13 cellular contexts compared by ENCODE assay signal in genomic region chr1:1223891-1224290, GRCh38. TPM values are rescaled to one million over a fixed set of nuclear protein-coding genes. Genes with fewer than 3 reads are reported as not detected.
DNase-seq lines count a peak whose midpoint lies in the region; ATAC-seq and TF ChIP-seq lines count a peak whose summit lies in the region.
"Had no signal": no experiment of that assay in that cellular context is flagged by ENCODE, and none has a peak within 500 bp of the region (broad histone marks: within the 10 kb centered on the region; RNA-seq: fewer than 3 reads in every experiment).

No MANE protein-coding gene starts in this region.

- peak overlapping the region; percentile 40 for H3K4me3 Mint-ChIP-seq in natural killer cell
- H3K4me3 Mint-ChIP-seq in natural killer cell treated with Interleukin-12 subunit alpha and Interleukin-12 subunit beta and Interleukin-15 and Interleukin-18, amount 100 ng/mL, for 72 hours = no peak overlapping the region
- H3K4me3 Mint-ChIP-seq: CD14-positive monocyte; CD8-positive, alpha-beta T cell had no signal

- intact Hi-C loops in natural killer cell (cut with micrococcal nuclease) = loop anchor here (2.0 kb wide), 1 partner anchor 15 kb away; no protein-coding TSS in a partner anchor

- no peak for TF ChIP-seq CTCF in natural killer cell (IDR thresholded peaks at IDR 0.05)

- H3K9me3 Mint-ChIP-seq in natural killer cell = no peaks in the 10 kb centered on the region
- no peaks in the 10 kb centered on the region for H3K9me3 Mint-ChIP-seq in natural killer cell treated with Interleukin-12 subunit alpha and Interleukin-12 subunit beta and Interleukin-15 and Interleukin-18, amount 100 ng/mL, for 72 hours
- H3K9me3 Mint-ChIP-seq: CD8-positive, alpha-beta T cell; H9 had no signal

- H3K36me3 Mint-ChIP-seq in natural killer cell = no peaks in the 10 kb centered on the region
- H3K36me3 Mint-ChIP-seq in natural killer cell treated with Interleukin-12 subunit alpha and Interleukin-12 subunit beta and Interleukin-15 and Interleukin-18, amount 100 ng/mL, for 72 hours = peaks cover 17% of the 10 kb centered on the region

- H3K27me3 Mint-ChIP-seq in natural killer cell (ENCODE audit: low read depth in 2 of 2) = no peaks in the 10 kb centered on the region
- no peaks in the 10 kb centered on the region for H3K27me3 Mint-ChIP-seq in natural killer cell treated with Interleukin-12 subunit alpha and Interleukin-12 subunit beta and Interleukin-15 and Interleukin-18, amount 100 ng/mL, for 72 hours

- H3K27ac Mint-ChIP-seq in natural killer cell = peak overlapping the region; percentile 6 to 46
- no peak overlapping the region for H3K27ac Mint-ChIP-seq in natural killer cell treated with Interleukin-12 subunit alpha and Interleukin-12 subunit beta and Interleukin-15 and Interleukin-18, amount 100 ng/mL, for 72 hours
- H3K27ac Mint-ChIP-seq: CD14-positive monocyte; CD8-positive, alpha-beta T cell; H9 had no signal

- ATAC-seq in natural killer cell (no peak), GM21529 (IDR thresholded peaks at IDR 0.05; ENCODE audit: unreplicated experiment) (no peak)
- ATAC-seq in natural killer cell treated with Interleukin-12 subunit alpha and Interleukin-12 subunit beta and Interleukin-15 and Interleukin-18, amount 100 ng/mL, for 72 hours = no peak
- no peak for ATAC-seq in activated CD4-positive, CD25-positive, alpha-beta regulatory T cell treated with anti-CD3 and anti-CD28 coated beads, Interleukin-2, amount 50 U/mL, for 24 hours
- ATAC-seq: CD8-positive, alpha-beta T cell; GM12878 had no signal

- peaks cover 18 to 53% of the 10 kb centered on the region in 2 donors for H3K4me1 Mint-ChIP-seq in natural killer cell
- H3K4me1 Mint-ChIP-seq in natural killer cell treated with Interleukin-12 subunit alpha and Interleukin-12 subunit beta and Interleukin-15 and Interleukin-18, amount 100 ng/mL, for 72 hours (ENCODE audit: low read depth in 2 of 2) = peaks cover 31 to 45% of the 10 kb centered on the region in 2 donors
- H3K4me1 Mint-ChIP-seq: CD14-positive monocyte, H9 had no signal

- DNase-seq in natural killer cell = no peak
- no peak for DNase-seq in natural killer cell treated with Interleukin-12 subunit alpha and Interleukin-12 subunit beta and Interleukin-15 and Interleukin-18, amount 100 ng/mL, for 72 hours (ENCODE audit: low spot score)
- DNase-seq: 8988T; Calu3; CD8-positive, alpha-beta T cell; DMS79 treated with DMSO at 0.1 percent for 48 hours; H9 had no signal

RNA-seq across cellular contexts. Expression of gene SDF4, which starts 7.9 kb away (rescaled TPM):
- 100 to 1,000 TPM; 176 to 211 (median 184) TPM for total RNA-seq in natural killer cell
- 100 to 1,000 TPM; 243 to 251 TPM for total RNA-seq in natural killer cell treated with Interleukin-12 subunit alpha and Interleukin-12 subunit beta and Interleukin-15 and Interleukin-18, amount 100 ng/mL, for 72 hours

RNA-seq across cellular contexts. Expression of gene B3GALT6, which starts 8.1 kb away (rescaled TPM):
- total RNA-seq in natural killer cell = 10 to 100 TPM; 13.7 to 16.5 (median 16.3) TPM
- total RNA-seq in natural killer cell treated with Interleukin-12 subunit alpha and Interleukin-12 subunit beta and Interleukin-15 and Interleukin-18, amount 100 ng/mL, for 72 hours = 10 to 100 TPM; 23.8 to 28.1 TPM

RNA-seq across cellular contexts. Expression of gene TNFRSF4, which starts 9.9 kb away (rescaled TPM):
- 10 to 100 TPM; 14.3 to 26.5 (median 15.7) TPM for total RNA-seq in natural killer cell
- 100 to 1,000 TPM in 1 of 2 donors, 10 to 100 TPM in 1; 56.8 to 305 TPM for total RNA-seq in natural killer cell treated with Interleukin-12 subunit alpha and Interleukin-12 subunit beta and Interleukin-15 and Interleukin-18, amount 100 ng/mL, for 72 hours
- total RNA-seq: Calu3, G401, H1 had no signal

RNA-seq across cellular contexts. Expression of gene TNFRSF18, which starts 17.5 kb away (rescaled TPM):
- 10 to 100 TPM; 40.3 to 81.9 (median 54.7) TPM for total RNA-seq in natural killer cell
- 100 to 1,000 TPM; 295 to 591 TPM for total RNA-seq in natural killer cell treated with Interleukin-12 subunit alpha and Interleukin-12 subunit beta and Interleukin-15 and Interleukin-18, amount 100 ng/mL, for 72 hours
- total RNA-seq: Calu3, G401 had no signal

RNA-seq across cellular contexts. Expression of gene C1QTNF12, which starts 22.6 kb away (rescaled TPM):
- 1 to 10 TPM; 2.6 to 4.1 (median 4.1) TPM for total RNA-seq in natural killer cell
- 1 to 10 TPM; 5.2 to 5.6 TPM for total RNA-seq in natural killer cell treated with Interleukin-12 subunit alpha and Interleukin-12 subunit beta and Interleukin-15 and Interleukin-18, amount 100 ng/mL, for 72 hours

Comparison
In these comparisons a context has a peak if more than half of its experiments do, and no peak if none do; other contexts are left out.
1. H3K27ac Mint-ChIP-seq: peak in natural killer cell (2 of 2); none in natural killer cell treated with Interleukin-12 subunit alpha and Interleukin-12 subunit beta and Interleukin-15 and Interleukin-18, amount 100 ng/mL, for 72 hours (0 of 2).